30 cellular contexts compared by ENCODE assay signal in the genomic region with DNA sequence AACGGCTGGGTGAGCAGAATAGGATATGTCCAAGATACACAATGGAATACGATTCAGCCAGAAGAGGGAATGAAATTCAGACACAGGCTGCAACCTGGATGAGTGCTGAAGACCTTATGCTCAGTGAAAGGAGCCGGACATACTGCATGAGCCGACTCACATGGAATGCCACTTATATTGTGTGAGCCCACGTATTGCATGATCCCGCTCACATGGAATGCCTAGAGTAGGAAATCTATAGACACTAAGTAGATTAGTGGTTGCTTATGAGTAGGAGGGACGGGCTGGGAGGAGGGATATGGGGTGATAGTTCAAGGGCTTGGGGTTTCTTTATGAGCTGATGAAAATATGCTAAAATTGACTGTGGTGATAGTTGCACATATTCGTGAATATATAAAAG. TPM values are rescaled to one million over a fixed set of nuclear protein-coding genes. Genes with fewer than 3 reads are reported as not detected.
DNase-seq lines count a peak whose midpoint lies in the region; ATAC-seq and TF ChIP-seq lines count a peak whose summit lies in the region.
"Had no signal": no experiment of that assay in that cellular context is flagged by ENCODE, and none has a peak within 500 bp of the region (broad histone marks: within the 10 kb centered on the region; RNA-seq: fewer than 3 reads in every experiment).

No MANE protein-coding gene starts in this region.

- no peaks in the 10 kb centered on the region for H3K36me3 ChIP-seq in RWPE2 (ENCODE audit: low read depth)
- H3K36me3 ChIP-seq: breast epithelium, uterus had no signal

- H3K4me3 ChIP-seq in AG10803 (ENCODE audit: low read length) (no peak overlapping the region), RWPE2 (ENCODE audit: severe bottlenecking) (no peak overlapping the region)
- H3K4me3 ChIP-seq: A549, breast epithelium, uterus had no signal

- no peak overlapping the region for H3K27ac ChIP-seq in RWPE2 (ENCODE audit: poor library complexity, severe bottlenecking)
- H3K27ac ChIP-seq: A549, breast epithelium, uterus had no signal

- TF ChIP-seq CTCF in AG10803 (conservative IDR thresholded peaks at IDR 0.05; ENCODE audit: low read length) (no peak), RWPE2 (IDR thresholded peaks at IDR 0.05; ENCODE audit: poor library complexity, severe bottlenecking) (no peak)

- peaks cover 23% of the 10 kb centered on the region for H3K4me1 Mint-ChIP-seq in T-helper 17 cell
- peaks cover 7% of the 10 kb centered on the region for H3K4me1 Mint-ChIP-seq in activated T-helper 17 cell treated with anti-CD3 and anti-CD28 coated beads, Interleukin-2, amount 50 U/mL, for 72 hours
- H3K4me1 Mint-ChIP-seq: CD14-positive monocyte had no signal

- no peak overlapping the region for H3K4me3 Mint-ChIP-seq in T-helper 17 cell
- H3K4me3 Mint-ChIP-seq in activated T-helper 17 cell treated with anti-CD3 and anti-CD28 coated beads, Interleukin-2, amount 50 U/mL, for 72 hours, result no peak overlapping the region
- H3K4me3 Mint-ChIP-seq: activated T-cell treated with anti-CD3 and anti-CD28 coated beads, Interleukin-2, amount 50 U/mL, for 72 hours; CD14-positive monocyte had no signal

- H3K27me3 ChIP-seq in RWPE2 (ENCODE audit: insufficient read depth, poor library complexity, severe bottlenecking), result no peaks in the 10 kb centered on the region
- H3K27me3 ChIP-seq: breast epithelium, uterus had no signal

- ATAC-seq in RWPE2 (ENCODE audit: low read depth), result peak; percentile 38; the same call in 1 of the 3 replicates
- ATAC-seq in T-helper 17 cell, result no peak
- ATAC-seq in GM18870 (IDR thresholded peaks at IDR 0.05; ENCODE audit: unreplicated experiment), result no peak
- no peak for ATAC-seq in activated T-helper 17 cell treated with anti-CD3 and anti-CD28 coated beads, Interleukin-2, amount 50 U/mL, for 72 hours (replicated peaks)
- ATAC-seq: A549; activated naive CD4-positive, alpha-beta T cell treated with anti-CD3 and anti-CD28 coated beads, Interleukin-2, amount 50 U/mL, for 72 hours; activated T-cell treated with anti-CD3 and anti-CD28 coated beads, Interleukin-2, amount 50 U/mL, for 72 hours; right cardiac atrium had no signal

- no peaks in the 10 kb centered on the region for H3K36me3 Mint-ChIP-seq in T-helper 17 cell (ENCODE audit: low read depth)
- no peaks in the 10 kb centered on the region for H3K36me3 Mint-ChIP-seq in activated T-helper 17 cell treated with anti-CD3 and anti-CD28 coated beads, Interleukin-2, amount 50 U/mL, for 72 hours (ENCODE audit: low read depth)
- H3K36me3 Mint-ChIP-seq: activated naive CD4-positive, alpha-beta T cell treated with anti-CD3 and anti-CD28 coated beads, Interleukin-2, amount 50 U/mL, for 72 hours; CD14-positive monocyte had no signal

- H3K27me3 Mint-ChIP-seq in T-helper 17 cell, result peaks cover 55% of the 10 kb centered on the region
- H3K27me3 Mint-ChIP-seq in activated T-helper 17 cell treated with anti-CD3 and anti-CD28 coated beads, Interleukin-2, amount 50 U/mL, for 72 hours, result peaks cover 24% of the 10 kb centered on the region

- H3K27ac Mint-ChIP-seq in T-helper 17 cell, result no peak overlapping the region
- no peak overlapping the region for H3K27ac Mint-ChIP-seq in activated T-helper 17 cell treated with anti-CD3 and anti-CD28 coated beads, Interleukin-2, amount 50 U/mL, for 72 hours
- H3K27ac Mint-ChIP-seq: activated naive CD4-positive, alpha-beta T cell treated with anti-CD3 and anti-CD28 coated beads, Interleukin-2, amount 50 U/mL, for 72 hours; activated T-cell treated with anti-CD3 and anti-CD28 coated beads, Interleukin-2, amount 50 U/mL, for 72 hours; CD14-positive monocyte had no signal

- H3K4me1 ChIP-seq in RWPE2 (ENCODE audit: insufficient read depth, poor library complexity, severe bottlenecking), result no peaks in the 10 kb centered on the region
- H3K4me1 ChIP-seq: A549, uterus had no signal

- H3K9me3 ChIP-seq in RWPE2 (ENCODE audit: severe bottlenecking), result no peaks in the 10 kb centered on the region
- no peaks in the 10 kb centered on the region for H3K9me3 ChIP-seq in T-helper 17 cell (ENCODE audit: control insufficient read depth, low read length, poor library complexity, severe bottlenecking)
- H3K9me3 ChIP-seq: A549, breast epithelium, SK-N-SH, uterus had no signal

- H3K9me3 Mint-ChIP-seq in activated T-helper 17 cell treated with anti-CD3 and anti-CD28 coated beads, Interleukin-2, amount 50 U/mL, for 72 hours, result no peaks in the 10 kb centered on the region
- H3K9me3 Mint-ChIP-seq: activated naive CD4-positive, alpha-beta T cell treated with anti-CD3 and anti-CD28 coated beads, Interleukin-2, amount 50 U/mL, for 72 hours; activated T-cell treated with anti-CD3 and anti-CD28 coated beads, Interleukin-2, amount 50 U/mL, for 72 hours; CD14-positive monocyte had no signal

- DNase-seq in AG10803 (ENCODE audit: low read depth), result peak; percentile 60
- no peak for DNase-seq in RWPE2 (ENCODE audit: low spot score)
- peak; percentile 22 for DNase-seq in dedifferentiated amniotic fluid mesenchymal stem cell (ENCODE audit: extremely low spot score)
- DNase-seq in non-pigmented ciliary epithelial cell (ENCODE audit: low read depth), result peak; percentile 24
- no peak for DNase-seq in T-helper 17 cell
- DNase-seq in SW 1271 (lab: John Stamatoyannopoulos, UW), result no peak
- DNase-seq: activated T-cell treated with anti-CD3 and anti-CD28 coated beads, Interleukin-2, amount 50 U/mL, for 72 hours; cortex of kidney; Kasumi-1; kidney; NCI-H1092 treated with DMSO at 0.1 percent for 48 hours; NCI-H2081; NCI-H446 treated with DMSO at 0.1 percent for 48 hours; occipital lobe; right cardiac atrium; RPMI8226; SK-N-SH; stimulated activated CD4-positive, alpha-beta T cell treated with anti-CD3 and anti-CD28 coated beads, Interleukin-15, amount 100 ng/mL, for 24 hours; substantia nigra; uterus had no signal

RNA-seq across cellular contexts. Expression of gene TMPRSS2, which starts 26.8 kb away (rescaled TPM):
- not detected for total RNA-seq in T-helper 17 cell
- not detected for total RNA-seq in activated T-helper 17 cell treated with anti-CD3 and anti-CD28 coated beads, Interleukin-2, amount 50 U/mL, for 72 hours
- total RNA-seq: activated CD8-positive, alpha-beta memory T cell treated with anti-CD3 and anti-CD28 coated beads for 36 hours; activated naive CD4-positive, alpha-beta T cell treated with anti-CD3 and anti-CD28 coated beads, Interleukin-2, amount 50 U/mL, for 72 hours; activated T-cell treated with anti-CD3 and anti-CD28 coated beads, Interleukin-2, amount 50 U/mL, for 72 hours; frontal cortex; lung microvascular endothelial cell; myocyte; occipital lobe; right cardiac atrium had no signal

RNA-seq across cellular contexts. Expression of gene MX1, which starts 55.2 kb away (rescaled TPM):
- 10 to 100 TPM; 58.6 to 75.9 TPM for total RNA-seq in T-helper 17 cell
- total RNA-seq in activated T-helper 17 cell treated with anti-CD3 and anti-CD28 coated beads, Interleukin-2, amount 50 U/mL, for 72 hours, result 10 to 100 TPM; 14.2 to 32.5 TPM

Comparison
In these comparisons a context has a peak if more than half of its experiments do, and no peak if none do; other contexts are left out.
1. DNase-seq: peak in AG10803 (single experiment), dedifferentiated amniotic fluid mesenchymal stem cell (single experiment) and non-pigmented ciliary epithelial cell (single experiment); none in RWPE2 (single experiment), T-helper 17 cell (0 of 3) and SW 1271 (0 of 2).